ENCODE assay signal across 7 cellular contexts in the genomic region with DNA sequence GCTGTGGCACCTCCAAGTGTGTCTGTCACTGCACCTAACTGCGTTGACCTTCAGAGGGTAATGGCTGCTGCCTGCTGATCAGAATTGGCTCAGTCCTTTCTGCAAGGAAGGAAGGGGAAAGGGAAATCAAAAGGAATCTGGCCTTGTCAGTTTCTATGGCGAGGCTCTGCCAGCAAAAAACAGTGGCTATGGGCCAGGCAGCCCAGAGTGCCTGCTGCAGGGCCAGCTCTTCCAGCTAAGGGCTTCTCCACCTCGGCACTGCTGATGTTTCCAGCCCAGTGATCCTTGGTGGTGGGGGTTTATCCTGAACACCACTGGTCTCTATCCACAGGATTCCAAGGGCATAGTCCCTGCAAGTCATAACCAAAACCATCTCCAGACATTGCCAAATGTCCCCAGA.
"Had no signal": no experiment of that assay in that cellular context is flagged by ENCODE, and none has a peak within 500 bp of the region (broad histone marks: within the 10 kb centered on the region; RNA-seq: fewer than 3 reads in every experiment).

No MANE protein-coding gene starts in this region.

- H3K4me1 ChIP-seq: HAP-1 had no signal

- H3K36me3 ChIP-seq: HAP-1 had no signal

- H3K4me3 ChIP-seq: GM23248, HAP-1 had no signal

- ATAC-seq: HepG2 had no signal

- DNase-seq: GM23248, GOT3, H7, HFFc6 had no signal

- H3K9me3 ChIP-seq: HAP-1 had no signal

- H3K27ac ChIP-seq: GM23248, HL-60 had no signal
